ENCODE assay signal across 13 cellular contexts in genomic region chr10:10796774-10797415, GRCh38.
A peak's percentile ranks its signal among the peaks of the same experiment; 100 is the strongest.
DNase-seq lines count a peak whose midpoint lies in the region; ATAC-seq and TF ChIP-seq lines count a peak whose summit lies in the region.
"Had no signal": no experiment of that assay in that cellular context is flagged by ENCODE, and none has a peak within 500 bp of the region (broad histone marks: within the 10 kb centered on the region; RNA-seq: fewer than 3 reads in every experiment).

No MANE protein-coding gene starts in this region.

- in situ Hi-C loops in transverse colon (cut with MboI; ENCODE audit: low pct_ligation_motif_present in 1 of 4, low pct_unique_long_range_greater_than_20kb in 1 of 4, low sequenced_read_pairs in 3 of 4): no loop called here

- no peaks in the 10 kb centered on the region for H3K27me3 ChIP-seq in SJCRH30
- no peaks in the 10 kb centered on the region for H3K27me3 ChIP-seq in esophagus squamous epithelium
- no peaks in the 10 kb centered on the region for H3K27me3 ChIP-seq in muscle layer of duodenum (ENCODE audit: low read depth, low read length)
- no peaks in the 10 kb centered on the region for H3K27me3 ChIP-seq in transverse colon

- 26 to 30% methylated on average over 6 of the region's 6 CpGs for WGBS in esophagus squamous epithelium, 2 donors
- WGBS in transverse colon (ENCODE audit: low coverage in 1 of 2), 2 donors: 36 to 48% methylated on average over 6 of the region's 6 CpGs

- TF ChIP-seq POLR2A in esophagus squamous epithelium (IDR thresholded peaks at IDR 0.05) (no peak), transverse colon (IDR thresholded peaks at IDR 0.05) (no peak)

- H3K9me3 ChIP-seq in SJCRH30 (replicated peaks) (no peaks in the 10 kb centered on the region), esophagus squamous epithelium (no peaks in the 10 kb centered on the region), muscle layer of duodenum (ENCODE audit: control insufficient read depth in 1 of 2, low read length in 2 of 2) (no peaks in the 10 kb centered on the region), transverse colon (no peaks in the 10 kb centered on the region)

- peaks cover 23 to 41% of the 10 kb centered on the region in 2 donors for H3K27me3 Mint-ChIP-seq in stimulated activated naive B cell treated with anti-CD40 and anti-IgM and Interleukin-4, amounts not matched to agents 10 μg/mL and 1 μg/mL and 100 μg/mL, for 72 hours

- H3K4me3 ChIP-seq in SJCRH30 (peak overlapping the region; percentile 42), esophagus squamous epithelium (peak overlapping the region in 3 of 4 donors; percentile 5 to 56 (median 7)), muscle layer of duodenum (ENCODE audit: low read depth in 1 of 2, low read length in 2 of 2) (peak overlapping the region; percentile 7 to 54), transverse colon (no peak overlapping the region)

- no peaks in the 10 kb centered on the region for H3K36me3 Mint-ChIP-seq in stimulated activated naive B cell treated with anti-CD40 and anti-IgM and Interleukin-4, amounts not matched to agents 10 μg/mL and 1 μg/mL and 100 μg/mL, for 72 hours
- H3K36me3 Mint-ChIP-seq: activated naive CD4-positive, alpha-beta T cell treated with anti-CD3 and anti-CD28 coated beads, Interleukin-2, amount 50 U/mL, for 24 hours had no signal

- intact Hi-C loops in esophagus squamous epithelium (cut with DNase I) (no loop called here), transverse colon (cut with DNase I; ENCODE audit: low total_unique reads) (loop anchor here (10.0 kb wide), 1 partner anchor 78 kb away; no protein-coding TSS in a partner anchor)

- no peak for ATAC-seq in stimulated activated naive B cell treated with anti-CD40 and anti-IgM and Interleukin-4, amounts not matched to agents 10 μg/mL and 1 μg/mL and 100 μg/mL, for 72 hours (replicated peaks)

- H3K27ac Mint-ChIP-seq in stimulated activated naive B cell treated with anti-CD40 and anti-IgM and Interleukin-4, amounts not matched to agents 10 μg/mL and 1 μg/mL and 100 μg/mL, for 72 hours: no peak overlapping the region
- H3K27ac Mint-ChIP-seq: activated naive CD4-positive, alpha-beta T cell treated with anti-CD3 and anti-CD28 coated beads, Interleukin-2, amount 50 U/mL, for 24 hours had no signal

- TF ChIP-seq EP300 in transverse colon (IDR thresholded peaks at IDR 0.05; ENCODE audit: low read depth): no peak

- H3K36me3 ChIP-seq in SJCRH30: no peaks in the 10 kb centered on the region
- H3K36me3 ChIP-seq in esophagus squamous epithelium: no peaks in the 10 kb centered on the region
- no peaks in the 10 kb centered on the region for H3K36me3 ChIP-seq in muscle layer of duodenum (ENCODE audit: control insufficient read depth in 1 of 2, insufficient read depth in 2 of 2, low read length in 2 of 2)
- H3K36me3 ChIP-seq in transverse colon: no peaks in the 10 kb centered on the region

- H3K9me3 Mint-ChIP-seq in stimulated activated naive B cell treated with anti-CD40 and anti-IgM and Interleukin-4, amounts not matched to agents 10 μg/mL and 1 μg/mL and 100 μg/mL, for 72 hours: peaks cover 0 to 1% of the 10 kb centered on the region in 2 donors
- H3K9me3 Mint-ChIP-seq: activated naive CD4-positive, alpha-beta T cell treated with anti-CD3 and anti-CD28 coated beads, Interleukin-2, amount 50 U/mL, for 24 hours had no signal

- peak in 1 of 2 experiments; percentile 18 for DNase-seq in SJCRH30
- no peak for DNase-seq in esophagus squamous epithelium (lab: John Stamatoyannopoulos, UW)
- DNase-seq in transverse colon: no peak
- no peak for DNase-seq in ecto neural progenitor cell (ENCODE audit: low spot score)
- no peak for DNase-seq in stimulated activated naive B cell treated with anti-CD40 and anti-IgM and Interleukin-4, amounts not matched to agents 10 μg/mL and 1 μg/mL and 100 μg/mL, for 72 hours
- DNase-seq in NCI-H82 (lab: John Stamatoyannopoulos, UW): no peak
- DNase-seq in cortex of kidney (lab: John Stamatoyannopoulos, UW): no peak
- DNase-seq: activated CD4-positive, alpha-beta T cell treated with anti-CD3 and anti-CD28 coated beads, Interleukin-2, amount 50 U/mL, for 1 hour; Karpas-422; NCI-H510A treated with DMSO at 0.1 percent for 48 hours; stimulated activated CD4-positive, alpha-beta T cell treated with anti-CD3 and anti-CD28 coated beads, Interleukin-2, amount 100 ng/mL, for 24 hours had no signal

- H3K27ac ChIP-seq in SJCRH30: peak overlapping the region; percentile 24; the same call in 1 of the 2 replicates
- H3K27ac ChIP-seq in esophagus squamous epithelium: peak overlapping the region; percentile 21 to 93 (median 82)
- H3K27ac ChIP-seq in muscle layer of duodenum (ENCODE audit: low read length): peak overlapping the region; percentile 92
- peak overlapping the region; percentile 69 to 83 (median 80) for H3K27ac ChIP-seq in transverse colon

- H3K4me1 ChIP-seq in SJCRH30 (peaks cover 44% of the 10 kb centered on the region), esophagus squamous epithelium (peaks cover 0 to 38% (median 8%) of the 10 kb centered on the region in 3 donors), muscle layer of duodenum (ENCODE audit: control insufficient read depth in 1 of 2, insufficient read depth in 2 of 2, low read length in 2 of 2) (peaks cover 0 to 7% of the 10 kb centered on the region in 2 donors), transverse colon (peaks cover 0 to 14% (median 6%) of the 10 kb centered on the region in 4 donors)

- TF ChIP-seq CTCF in esophagus squamous epithelium (IDR thresholded peaks at IDR 0.05): no peak
- TF ChIP-seq CTCF in transverse colon (IDR thresholded peaks at IDR 0.05): no peak

- H3K4me1 Mint-ChIP-seq in stimulated activated naive B cell treated with anti-CD40 and anti-IgM and Interleukin-4, amounts not matched to agents 10 μg/mL and 1 μg/mL and 100 μg/mL, for 72 hours: no peaks in the 10 kb centered on the region
- H3K4me1 Mint-ChIP-seq: activated naive CD4-positive, alpha-beta T cell treated with anti-CD3 and anti-CD28 coated beads, Interleukin-2, amount 50 U/mL, for 24 hours had no signal

- H3K4me3 Mint-ChIP-seq in stimulated activated naive B cell treated with anti-CD40 and anti-IgM and Interleukin-4, amounts not matched to agents 10 μg/mL and 1 μg/mL and 100 μg/mL, for 72 hours: no peak overlapping the region
- H3K4me3 Mint-ChIP-seq: activated naive CD4-positive, alpha-beta T cell treated with anti-CD3 and anti-CD28 coated beads, Interleukin-2, amount 50 U/mL, for 24 hours had no signal

Comparison
In these comparisons a context has a peak if more than half of its experiments do, and no peak if none do; other contexts are left out.
1. H3K27ac ChIP-seq: peak in every context shown above with its lines; median percentile 92 in muscle layer of duodenum; 82 in esophagus squamous epithelium; 80 in transverse colon; 24 in SJCRH30.
2. H3K4me3 ChIP-seq: peak in SJCRH30 (single experiment), esophagus squamous epithelium (3 of 4) and muscle layer of duodenum (2 of 2); none in transverse colon (0 of 4).